1 cellular context compared by ENCODE assay signal in the genomic region with DNA sequence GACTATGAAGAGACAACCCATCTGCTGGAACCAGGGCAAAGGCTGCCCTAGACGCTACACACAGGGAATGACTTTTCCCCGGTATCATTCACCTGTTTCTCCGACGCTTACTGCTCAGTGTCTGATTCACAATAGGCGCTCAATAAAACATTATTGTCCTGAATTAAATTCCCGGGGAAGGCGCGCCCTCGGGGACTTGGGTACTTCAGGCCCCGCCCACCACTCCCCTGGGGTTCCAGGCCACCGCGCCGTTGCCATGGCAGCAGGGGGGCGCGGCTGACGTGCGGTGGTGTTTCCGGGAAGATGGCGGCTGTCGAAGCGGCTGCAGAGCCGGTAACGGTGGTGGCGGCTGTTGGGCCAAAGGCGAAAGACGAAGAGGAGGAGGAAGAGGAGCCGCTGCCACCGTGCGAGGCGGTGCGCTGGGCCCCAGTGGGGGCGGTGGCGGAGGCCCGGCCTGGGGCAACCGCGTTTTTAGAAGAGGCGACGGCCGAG.
TF ChIP-seq lines count a peak whose summit lies in the region.

A gene (plus strand): TSS at position 292 of the 492 bp plus-strand sequence. CDS start 12 bp downstream, at position 304.

TF ChIP-seq in HEK293, 187 proteins besides CTCF, POLR2A, EP300 and RAD21 (continued from another document and continues in another):
- TF ChIP-seq, protein P1, sequence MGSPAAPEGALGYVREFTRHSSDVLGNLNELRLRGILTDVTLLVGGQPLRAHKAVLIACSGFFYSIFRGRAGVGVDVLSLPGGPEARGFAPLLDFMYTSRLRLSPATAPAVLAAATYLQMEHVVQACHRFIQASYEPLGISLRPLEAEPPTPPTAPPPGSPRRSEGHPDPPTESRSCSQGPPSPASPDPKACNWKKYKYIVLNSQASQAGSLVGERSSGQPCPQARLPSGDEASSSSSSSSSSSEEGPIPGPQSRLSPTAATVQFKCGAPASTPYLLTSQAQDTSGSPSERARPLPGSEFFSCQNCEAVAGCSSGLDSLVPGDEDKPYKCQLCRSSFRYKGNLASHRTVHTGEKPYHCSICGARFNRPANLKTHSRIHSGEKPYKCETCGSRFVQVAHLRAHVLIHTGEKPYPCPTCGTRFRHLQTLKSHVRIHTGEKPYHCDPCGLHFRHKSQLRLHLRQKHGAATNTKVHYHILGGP (tag by site-specific recombination; IDR thresholded peaks at IDR 0.05), result no peak
- TF ChIP-seq BCL11B (tag by site-specific recombination; IDR thresholded peaks at IDR 0.05; ENCODE audit: low read depth), result no peak
- peak; percentile 93; the same call in 1 of the 2 replicates for TF ChIP-seq ZNF664 (tag by site-specific recombination; IDR thresholded peaks at IDR 0.05)
- peak; percentile 82 for TF ChIP-seq ZBTB48 (tag by site-specific recombination; IDR thresholded peaks at IDR 0.05)
- TF ChIP-seq ZNF302 (tag by site-specific recombination; IDR thresholded peaks at IDR 0.05; ENCODE audit: low read depth), result no peak
- TF ChIP-seq ZNF561 (tag by site-specific recombination; IDR thresholded peaks at IDR 0.05; ENCODE audit: borderline replicate concordance), result 0 out of 2 replicates have a peak, but pooled peaks have one; percentile 11
- no peak for TF ChIP-seq ZNF777 (tag by site-specific recombination; IDR thresholded peaks at IDR 0.05; ENCODE audit: borderline replicate concordance)
- peak; percentile 70 for TF ChIP-seq SP3 (tag by site-specific recombination; IDR thresholded peaks at IDR 0.05)
- TF ChIP-seq ZNF24 (tag by site-specific recombination; IDR thresholded peaks at IDR 0.05), result no peak
- TF ChIP-seq SCRT2 (tag by site-specific recombination; IDR thresholded peaks at IDR 0.05), result 0 out of 2 replicates have a peak, but pooled peaks have one; percentile 17
- no peak for TF ChIP-seq ZNF791 (tag by site-specific recombination; IDR thresholded peaks at IDR 0.05)
- TF ChIP-seq KLF1 (tag by site-specific recombination; IDR thresholded peaks at IDR 0.05), result peak; percentile 92
- TF ChIP-seq, protein P2, sequence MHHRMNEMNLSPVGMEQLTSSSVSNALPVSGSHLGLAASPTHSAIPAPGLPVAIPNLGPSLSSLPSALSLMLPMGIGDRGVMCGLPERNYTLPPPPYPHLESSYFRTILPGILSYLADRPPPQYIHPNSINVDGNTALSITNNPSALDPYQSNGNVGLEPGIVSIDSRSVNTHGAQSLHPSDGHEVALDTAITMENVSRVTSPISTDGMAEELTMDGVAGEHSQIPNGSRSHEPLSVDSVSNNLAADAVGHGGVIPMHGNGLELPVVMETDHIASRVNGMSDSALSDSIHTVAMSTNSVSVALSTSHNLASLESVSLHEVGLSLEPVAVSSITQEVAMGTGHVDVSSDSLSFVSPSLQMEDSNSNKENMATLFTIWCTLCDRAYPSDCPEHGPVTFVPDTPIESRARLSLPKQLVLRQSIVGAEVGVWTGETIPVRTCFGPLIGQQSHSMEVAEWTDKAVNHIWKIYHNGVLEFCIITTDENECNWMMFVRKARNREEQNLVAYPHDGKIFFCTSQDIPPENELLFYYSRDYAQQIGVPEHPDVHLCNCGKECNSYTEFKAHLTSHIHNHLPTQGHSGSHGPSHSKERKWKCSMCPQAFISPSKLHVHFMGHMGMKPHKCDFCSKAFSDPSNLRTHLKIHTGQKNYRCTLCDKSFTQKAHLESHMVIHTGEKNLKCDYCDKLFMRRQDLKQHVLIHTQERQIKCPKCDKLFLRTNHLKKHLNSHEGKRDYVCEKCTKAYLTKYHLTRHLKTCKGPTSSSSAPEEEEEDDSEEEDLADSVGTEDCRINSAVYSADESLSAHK (tag by site-specific recombination; IDR thresholded peaks at IDR 0.05), result no peak; the same call in 1 of the 2 replicates
- TF ChIP-seq ZXDB (tag by site-specific recombination; IDR thresholded peaks at IDR 0.05), result no peak
- no peak for TF ChIP-seq ZNF707 (tag by site-specific recombination; IDR thresholded peaks at IDR 0.05)
- TF ChIP-seq, protein P3, sequence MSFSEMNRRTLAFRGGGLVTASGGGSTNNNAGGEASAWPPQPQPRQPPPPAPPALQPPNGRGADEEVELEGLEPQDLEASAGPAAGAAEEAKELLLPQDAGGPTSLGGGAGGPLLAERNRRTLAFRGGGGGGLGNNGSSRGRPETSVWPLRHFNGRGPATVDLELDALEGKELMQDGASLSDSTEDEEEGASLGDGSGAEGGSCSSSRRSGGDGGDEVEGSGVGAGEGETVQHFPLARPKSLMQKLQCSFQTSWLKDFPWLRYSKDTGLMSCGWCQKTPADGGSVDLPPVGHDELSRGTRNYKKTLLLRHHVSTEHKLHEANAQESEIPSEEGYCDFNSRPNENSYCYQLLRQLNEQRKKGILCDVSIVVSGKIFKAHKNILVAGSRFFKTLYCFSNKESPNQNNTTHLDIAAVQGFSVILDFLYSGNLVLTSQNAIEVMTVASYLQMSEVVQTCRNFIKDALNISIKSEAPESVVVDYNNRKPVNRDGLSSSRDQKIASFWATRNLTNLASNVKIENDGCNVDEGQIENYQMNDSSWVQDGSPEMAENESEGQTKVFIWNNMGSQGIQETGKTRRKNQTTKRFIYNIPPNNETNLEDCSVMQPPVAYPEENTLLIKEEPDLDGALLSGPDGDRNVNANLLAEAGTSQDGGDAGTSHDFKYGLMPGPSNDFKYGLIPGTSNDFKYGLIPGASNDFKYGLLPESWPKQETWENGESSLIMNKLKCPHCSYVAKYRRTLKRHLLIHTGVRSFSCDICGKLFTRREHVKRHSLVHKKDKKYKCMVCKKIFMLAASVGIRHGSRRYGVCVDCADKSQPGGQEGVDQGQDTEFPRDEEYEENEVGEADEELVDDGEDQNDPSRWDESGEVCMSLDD (tag by site-specific recombination; IDR thresholded peaks at IDR 0.05), result peak; percentile 98
- TF ChIP-seq ZNF391 (tag by site-specific recombination; IDR thresholded peaks at IDR 0.05; ENCODE audit: borderline replicate concordance, low read depth), result no peak
- TF ChIP-seq ZNF266 (tag by site-specific recombination; IDR thresholded peaks at IDR 0.05; ENCODE audit: low read depth), result no peak
- no peak for TF ChIP-seq ZNF600 (tag by site-specific recombination; IDR thresholded peaks at IDR 0.05)
- TF ChIP-seq ZNF404 (tag by site-specific recombination; IDR thresholded peaks at IDR 0.05), result no peak
- TF ChIP-seq PRDM1 (tag by site-specific recombination; IDR thresholded peaks at IDR 0.05), result no peak
- TF ChIP-seq, protein P4, sequence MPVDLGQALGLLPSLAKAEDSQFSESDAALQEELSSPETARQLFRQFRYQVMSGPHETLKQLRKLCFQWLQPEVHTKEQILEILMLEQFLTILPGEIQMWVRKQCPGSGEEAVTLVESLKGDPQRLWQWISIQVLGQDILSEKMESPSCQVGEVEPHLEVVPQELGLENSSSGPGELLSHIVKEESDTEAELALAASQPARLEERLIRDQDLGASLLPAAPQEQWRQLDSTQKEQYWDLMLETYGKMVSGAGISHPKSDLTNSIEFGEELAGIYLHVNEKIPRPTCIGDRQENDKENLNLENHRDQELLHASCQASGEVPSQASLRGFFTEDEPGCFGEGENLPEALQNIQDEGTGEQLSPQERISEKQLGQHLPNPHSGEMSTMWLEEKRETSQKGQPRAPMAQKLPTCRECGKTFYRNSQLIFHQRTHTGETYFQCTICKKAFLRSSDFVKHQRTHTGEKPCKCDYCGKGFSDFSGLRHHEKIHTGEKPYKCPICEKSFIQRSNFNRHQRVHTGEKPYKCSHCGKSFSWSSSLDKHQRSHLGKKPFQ (tag by site-specific recombination; IDR thresholded peaks at IDR 0.05), result no peak
- no peak for TF ChIP-seq EGR2 (tag by site-specific recombination; IDR thresholded peaks at IDR 0.05; ENCODE audit: low read depth)
- TF ChIP-seq, protein P5, sequence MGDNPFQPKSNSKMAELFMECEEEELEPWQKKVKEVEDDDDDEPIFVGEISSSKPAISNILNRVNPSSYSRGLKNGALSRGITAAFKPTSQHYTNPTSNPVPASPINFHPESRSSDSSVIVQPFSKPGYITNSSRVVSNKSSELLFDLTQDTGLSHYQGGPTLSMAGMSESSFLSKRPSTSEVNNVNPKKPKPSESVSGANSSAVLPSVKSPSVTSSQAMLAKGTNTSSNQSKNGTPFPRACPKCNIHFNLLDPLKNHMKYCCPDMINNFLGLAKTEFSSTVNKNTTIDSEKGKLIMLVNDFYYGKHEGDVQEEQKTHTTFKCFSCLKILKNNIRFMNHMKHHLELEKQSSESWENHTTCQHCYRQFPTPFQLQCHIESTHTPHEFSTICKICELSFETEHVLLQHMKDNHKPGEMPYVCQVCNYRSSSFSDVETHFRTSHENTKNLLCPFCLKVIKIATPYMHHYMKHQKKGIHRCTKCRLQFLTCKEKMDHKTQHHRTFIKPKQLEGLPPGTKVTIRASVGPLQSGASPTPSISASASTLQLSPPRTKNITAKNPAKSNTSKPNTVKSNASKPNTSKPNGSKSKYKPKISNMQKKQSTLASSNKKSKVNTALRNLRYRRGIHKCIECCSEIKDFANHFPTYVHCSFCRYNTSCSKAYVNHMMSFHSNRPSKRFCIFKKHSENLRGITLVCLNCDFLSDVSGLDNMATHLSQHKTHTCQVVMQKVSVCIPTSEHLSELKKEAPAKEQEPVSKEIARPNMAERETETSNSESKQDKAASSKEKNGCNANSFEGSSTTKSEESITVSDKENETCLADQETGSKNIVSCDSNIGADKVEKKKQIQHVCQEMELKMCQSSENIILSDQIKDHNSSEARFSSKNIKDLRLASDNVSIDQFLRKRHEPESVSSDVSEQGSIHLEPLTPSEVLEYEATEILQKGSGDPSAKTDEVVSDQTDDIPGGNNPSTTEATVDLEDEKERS (tag by site-specific recombination; IDR thresholded peaks at IDR 0.05), result no peak
- TF ChIP-seq ZNF214 (tag by site-specific recombination; IDR thresholded peaks at IDR 0.05; ENCODE audit: borderline replicate concordance), result no peak
- TF ChIP-seq ZNF658 (tag by site-specific recombination; IDR thresholded peaks at IDR 0.05), result no peak
- TF ChIP-seq, protein P6, sequence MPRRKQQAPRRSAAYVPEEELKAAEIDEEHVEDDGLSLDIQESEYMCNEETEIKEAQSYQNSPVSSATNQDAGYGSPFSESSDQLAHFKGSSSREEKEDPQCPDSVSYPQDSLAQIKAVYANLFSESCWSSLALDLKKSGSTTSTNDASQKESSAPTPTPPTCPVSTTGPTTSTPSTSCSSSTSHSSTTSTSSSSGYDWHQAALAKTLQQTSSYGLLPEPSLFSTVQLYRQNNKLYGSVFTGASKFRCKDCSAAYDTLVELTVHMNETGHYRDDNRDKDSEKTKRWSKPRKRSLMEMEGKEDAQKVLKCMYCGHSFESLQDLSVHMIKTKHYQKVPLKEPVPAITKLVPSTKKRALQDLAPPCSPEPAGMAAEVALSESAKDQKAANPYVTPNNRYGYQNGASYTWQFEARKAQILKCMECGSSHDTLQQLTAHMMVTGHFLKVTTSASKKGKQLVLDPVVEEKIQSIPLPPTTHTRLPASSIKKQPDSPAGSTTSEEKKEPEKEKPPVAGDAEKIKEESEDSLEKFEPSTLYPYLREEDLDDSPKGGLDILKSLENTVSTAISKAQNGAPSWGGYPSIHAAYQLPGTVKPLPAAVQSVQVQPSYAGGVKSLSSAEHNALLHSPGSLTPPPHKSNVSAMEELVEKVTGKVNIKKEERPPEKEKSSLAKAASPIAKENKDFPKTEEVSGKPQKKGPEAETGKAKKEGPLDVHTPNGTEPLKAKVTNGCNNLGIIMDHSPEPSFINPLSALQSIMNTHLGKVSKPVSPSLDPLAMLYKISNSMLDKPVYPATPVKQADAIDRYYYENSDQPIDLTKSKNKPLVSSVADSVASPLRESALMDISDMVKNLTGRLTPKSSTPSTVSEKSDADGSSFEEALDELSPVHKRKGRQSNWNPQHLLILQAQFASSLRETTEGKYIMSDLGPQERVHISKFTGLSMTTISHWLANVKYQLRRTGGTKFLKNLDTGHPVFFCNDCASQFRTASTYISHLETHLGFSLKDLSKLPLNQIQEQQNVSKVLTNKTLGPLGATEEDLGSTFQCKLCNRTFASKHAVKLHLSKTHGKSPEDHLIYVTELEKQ (tag by site-specific recombination; IDR thresholded peaks at IDR 0.05; ENCODE audit: borderline replicate concordance), result no peak
- no peak for TF ChIP-seq ZNF114 (tag by site-specific recombination; IDR thresholded peaks at IDR 0.05)
- TF ChIP-seq ZNF292 (tag by site-specific recombination; IDR thresholded peaks at IDR 0.05; ENCODE audit: borderline replicate concordance, low read depth), result no peak
- no peak for TF ChIP-seq IKZF3 (tag by site-specific recombination; IDR thresholded peaks at IDR 0.05)
- no peak for TF ChIP-seq ZNF433 (tag by site-specific recombination; IDR thresholded peaks at IDR 0.05; ENCODE audit: low read depth)
- no peak for TF ChIP-seq ZNF677 (tag by site-specific recombination; IDR thresholded peaks at IDR 0.05)
- TF ChIP-seq ZNF16 (tag by site-specific recombination; IDR thresholded peaks at IDR 0.05; ENCODE audit: low read depth), result no peak
- no peak for TF ChIP-seq ZNF473 (tag by site-specific recombination; IDR thresholded peaks at IDR 0.05)
- 0 out of 2 replicates have a peak, but pooled peaks have one; percentile 14 for TF ChIP-seq ZNF843 (tag by site-specific recombination; IDR thresholded peaks at IDR 0.05)
- TF ChIP-seq ZNF530 (tag by site-specific recombination; IDR thresholded peaks at IDR 0.05; ENCODE audit: low read depth), result no peak
- no peak for TF ChIP-seq ZNF19 (tag by site-specific recombination; IDR thresholded peaks at IDR 0.05; ENCODE audit: low read depth)
- TF ChIP-seq, protein P7, sequence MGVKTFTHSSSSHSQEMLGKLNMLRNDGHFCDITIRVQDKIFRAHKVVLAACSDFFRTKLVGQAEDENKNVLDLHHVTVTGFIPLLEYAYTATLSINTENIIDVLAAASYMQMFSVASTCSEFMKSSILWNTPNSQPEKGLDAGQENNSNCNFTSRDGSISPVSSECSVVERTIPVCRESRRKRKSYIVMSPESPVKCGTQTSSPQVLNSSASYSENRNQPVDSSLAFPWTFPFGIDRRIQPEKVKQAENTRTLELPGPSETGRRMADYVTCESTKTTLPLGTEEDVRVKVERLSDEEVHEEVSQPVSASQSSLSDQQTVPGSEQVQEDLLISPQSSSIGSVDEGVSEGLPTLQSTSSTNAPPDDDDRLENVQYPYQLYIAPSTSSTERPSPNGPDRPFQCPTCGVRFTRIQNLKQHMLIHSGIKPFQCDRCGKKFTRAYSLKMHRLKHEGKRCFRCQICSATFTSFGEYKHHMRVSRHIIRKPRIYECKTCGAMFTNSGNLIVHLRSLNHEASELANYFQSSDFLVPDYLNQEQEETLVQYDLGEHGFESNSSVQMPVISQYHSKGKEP (tag by site-specific recombination; IDR thresholded peaks at IDR 0.05), result no peak
- peak; percentile 68; the same call in 1 of the 2 replicates for TF ChIP-seq KLF8 (tag by site-specific recombination; IDR thresholded peaks at IDR 0.05)
- TF ChIP-seq ZBTB7A (tag by site-specific recombination; IDR thresholded peaks at IDR 0.05; ENCODE audit: low read depth), result peak; percentile 37; the same call in 1 of the 2 replicates
- no peak for TF ChIP-seq ZNF324 (tag by site-specific recombination; IDR thresholded peaks at IDR 0.05)
- no peak for TF ChIP-seq ZNF146 (tag by site-specific recombination; IDR thresholded peaks at IDR 0.05)
- TF ChIP-seq, protein P8, sequence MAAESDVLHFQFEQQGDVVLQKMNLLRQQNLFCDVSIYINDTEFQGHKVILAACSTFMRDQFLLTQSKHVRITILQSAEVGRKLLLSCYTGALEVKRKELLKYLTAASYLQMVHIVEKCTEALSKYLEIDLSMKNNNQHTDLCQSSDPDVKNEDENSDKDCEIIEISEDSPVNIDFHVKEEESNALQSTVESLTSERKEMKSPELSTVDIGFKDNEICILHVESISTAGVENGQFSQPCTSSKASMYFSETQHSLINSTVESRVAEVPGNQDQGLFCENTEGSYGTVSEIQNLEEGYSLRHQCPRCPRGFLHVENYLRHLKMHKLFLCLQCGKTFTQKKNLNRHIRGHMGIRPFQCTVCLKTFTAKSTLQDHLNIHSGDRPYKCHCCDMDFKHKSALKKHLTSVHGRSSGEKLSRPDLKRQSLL (tag by site-specific recombination; IDR thresholded peaks at IDR 0.05), result no peak
- TF ChIP-seq TRIM28 (IDR thresholded peaks at IDR 0.05; ENCODE audit: borderline replicate concordance, low read length), result no peak; the same call in 1 of the 2 replicates
- no peak for TF ChIP-seq ZNF621 (tag by site-specific recombination; IDR thresholded peaks at IDR 0.05)
